Comparison of ENCODE assay signal across 1 cellular context in the genomic region with DNA sequence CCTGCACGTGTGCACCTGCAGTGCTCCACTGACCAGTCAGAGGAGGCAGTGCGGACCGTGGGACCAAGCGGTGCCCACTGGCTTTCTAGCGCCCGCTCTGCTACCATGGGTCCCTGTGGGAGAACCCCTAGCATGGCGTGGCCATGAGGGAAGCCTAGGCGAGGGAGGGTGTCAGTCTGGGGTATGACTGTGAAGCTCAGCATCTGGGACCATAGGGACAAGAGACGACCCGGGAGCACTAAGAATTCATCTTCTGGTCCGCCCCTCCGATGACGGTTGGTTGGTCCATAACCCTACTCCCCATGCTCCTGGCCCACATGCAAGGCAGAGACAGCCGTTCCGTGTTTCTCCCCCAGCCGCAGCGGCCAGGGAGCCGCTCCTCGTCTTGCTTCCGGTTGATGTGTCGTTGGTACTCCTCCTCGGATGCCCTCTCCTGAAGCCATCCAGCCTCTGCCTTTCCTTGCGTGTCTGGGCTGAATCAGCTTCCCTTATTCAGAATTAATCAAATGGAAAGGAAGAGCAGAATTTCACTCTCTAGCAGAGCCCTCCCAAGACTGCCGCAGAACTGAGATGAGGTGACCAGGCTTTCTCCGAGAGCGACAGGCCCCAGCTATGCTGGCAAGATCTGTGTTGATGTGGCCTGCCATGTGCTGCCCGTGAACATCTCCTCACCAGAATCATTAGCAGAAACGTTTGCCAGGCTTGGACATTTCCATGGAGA.
TF ChIP-seq lines count a peak whose summit lies in the region.

No MANE protein-coding gene starts in this region.

TF ChIP-seq in HepG2, 621 proteins besides CTCF, POLR2A, EP300 and RAD21 (continued from another document and continues in another):
- TF ChIP-seq, protein P1, sequence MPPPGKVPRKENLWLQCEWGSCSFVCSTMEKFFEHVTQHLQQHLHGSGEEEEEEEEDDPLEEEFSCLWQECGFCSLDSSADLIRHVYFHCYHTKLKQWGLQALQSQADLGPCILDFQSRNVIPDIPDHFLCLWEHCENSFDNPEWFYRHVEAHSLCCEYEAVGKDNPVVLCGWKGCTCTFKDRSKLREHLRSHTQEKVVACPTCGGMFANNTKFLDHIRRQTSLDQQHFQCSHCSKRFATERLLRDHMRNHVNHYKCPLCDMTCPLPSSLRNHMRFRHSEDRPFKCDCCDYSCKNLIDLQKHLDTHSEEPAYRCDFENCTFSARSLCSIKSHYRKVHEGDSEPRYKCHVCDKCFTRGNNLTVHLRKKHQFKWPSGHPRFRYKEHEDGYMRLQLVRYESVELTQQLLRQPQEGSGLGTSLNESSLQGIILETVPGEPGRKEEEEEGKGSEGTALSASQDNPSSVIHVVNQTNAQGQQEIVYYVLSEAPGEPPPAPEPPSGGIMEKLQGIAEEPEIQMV (CRISPR knock-in tag; IDR thresholded peaks at IDR 0.05; ENCODE audit: low read depth) = no peak
- TF ChIP-seq MAFF (IDR thresholded peaks at IDR 0.05; ENCODE audit: low read depth, low read length) (no peak), SKI (IDR thresholded peaks at IDR 0.05; ENCODE audit: partially characterized antibody) (no peak), ZNF17 (CRISPR knock-in tag; IDR thresholded peaks at IDR 0.05) (no peak), FOSL2 (CRISPR knock-in tag; IDR thresholded peaks at IDR 0.05) (no peak), PRMT3 (CRISPR knock-in tag; IDR thresholded peaks at IDR 0.05; ENCODE audit: borderline replicate concordance, low read depth) (0 out of 2 replicates have a peak, but pooled peaks have one; percentile 46), NFRKB (IDR thresholded peaks at IDR 0.05) (no peak), CREB1 (IDR thresholded peaks at IDR 0.05) (no peak), CREB1 (CRISPR knock-in tag; IDR thresholded peaks at IDR 0.05) (no peak), PCBP1 (IDR thresholded peaks at IDR 0.05; ENCODE audit: borderline replicate concordance, low read depth, low read length) (no peak), ZNF205 (CRISPR knock-in tag; IDR thresholded peaks at IDR 0.05) (no peak), YEATS2 (CRISPR knock-in tag; IDR thresholded peaks at IDR 0.05; ENCODE audit: borderline replicate concordance) (no peak), HNRNPL (IDR thresholded peaks at IDR 0.05; ENCODE audit: low read depth, low read length) (peak; percentile 41; the same call in 1 of the 2 replicates), ELF1 (CRISPR knock-in tag; IDR thresholded peaks at IDR 0.05) (no peak), NRL (CRISPR knock-in tag; IDR thresholded peaks at IDR 0.05; ENCODE audit: borderline replicate concordance) (peak; percentile 36; the same call in 1 of the 2 replicates), KDM1A (CRISPR knock-in tag; IDR thresholded peaks at IDR 0.05) (no peak), HDAC1 (CRISPR knock-in tag; IDR thresholded peaks at IDR 0.05) (no peak), ONECUT2 (CRISPR knock-in tag; IDR thresholded peaks at IDR 0.05) (no peak), ZNF10 (CRISPR knock-in tag; IDR thresholded peaks at IDR 0.05; ENCODE audit: borderline replicate concordance, low read depth) (no peak), HOXA5 (CRISPR knock-in tag; IDR thresholded peaks at IDR 0.05) (0 out of 2 replicates have a peak, but pooled peaks have one; percentile 26), DMAP1 (CRISPR knock-in tag; IDR thresholded peaks at IDR 0.05) (no peak), ZNF383 (CRISPR knock-in tag; IDR thresholded peaks at IDR 0.05; ENCODE audit: borderline replicate concordance) (0 out of 2 replicates have a peak, but pooled peaks have one; percentile 42), RBFOX2 (IDR thresholded peaks at IDR 0.05; ENCODE audit: low read depth, low read length) (no peak), KAT8 (CRISPR knock-in tag; IDR thresholded peaks at IDR 0.05) (no peak), MED13 (CRISPR knock-in tag; IDR thresholded peaks at IDR 0.05) (no peak), BCL6 (CRISPR knock-in tag; IDR thresholded peaks at IDR 0.05) (no peak), REL (CRISPR knock-in tag; conservative IDR thresholded peaks at IDR 0.05) (no peak), FOXO1 (CRISPR knock-in tag; IDR thresholded peaks at IDR 0.05) (no peak), YEATS4 (CRISPR knock-in tag; IDR thresholded peaks at IDR 0.05; ENCODE audit: borderline replicate concordance) (no peak; the same call in 1 of the 2 replicates), SSRP1 (CRISPR knock-in tag; IDR thresholded peaks at IDR 0.05) (peak; percentile 29; the same call in 1 of the 2 replicates), SMARCE1 (IDR thresholded peaks at IDR 0.05; ENCODE audit: borderline replicate concordance) (no peak), ERF (CRISPR knock-in tag; IDR thresholded peaks at IDR 0.05) (no peak; the same call in 1 of the 2 replicates), DNMT3B (CRISPR knock-in tag; conservative IDR thresholded peaks at IDR 0.05) (no peak), AKAP8 (CRISPR knock-in tag; IDR thresholded peaks at IDR 0.05) (peak; percentile 72; the same call in 1 of the 2 replicates), ZNF607 (CRISPR knock-in tag; IDR thresholded peaks at IDR 0.05; ENCODE audit: borderline replicate concordance) (0 out of 2 replicates have a peak, but pooled peaks have one; percentile 18), ZNF501 (CRISPR knock-in tag; IDR thresholded peaks at IDR 0.05) (no peak; the same call in 1 of the 2 replicates), NFE2 (CRISPR knock-in tag; IDR thresholded peaks at IDR 0.05) (no peak), KLF15 (CRISPR knock-in tag; IDR thresholded peaks at IDR 0.05; ENCODE audit: borderline replicate concordance) (no peak), GABPA (IDR thresholded peaks at IDR 0.05; ENCODE audit: low read depth, low read length) (no peak), GABPA (CRISPR knock-in tag; IDR thresholded peaks at IDR 0.05; ENCODE audit: low read depth) (no peak), CC2D1A (CRISPR knock-in tag; IDR thresholded peaks at IDR 0.05) (no peak), ZC3H13 (CRISPR knock-in tag; IDR thresholded peaks at IDR 0.05) (peak; percentile 92)
- TF ChIP-seq, protein P2, sequence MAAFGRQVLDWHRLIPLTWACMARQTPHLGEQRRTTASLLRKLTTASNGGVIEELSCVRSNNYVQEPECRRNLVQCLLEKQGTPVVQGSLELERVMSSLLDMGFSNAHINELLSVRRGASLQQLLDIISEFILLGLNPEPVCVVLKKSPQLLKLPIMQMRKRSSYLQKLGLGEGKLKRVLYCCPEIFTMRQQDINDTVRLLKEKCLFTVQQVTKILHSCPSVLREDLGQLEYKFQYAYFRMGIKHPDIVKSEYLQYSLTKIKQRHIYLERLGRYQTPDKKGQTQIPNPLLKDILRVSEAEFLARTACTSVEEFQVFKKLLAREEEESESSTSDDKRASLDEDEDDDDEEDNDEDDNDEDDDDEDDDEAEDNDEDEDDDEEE (CRISPR knock-in tag; IDR thresholded peaks at IDR 0.05) = 0 out of 2 replicates have a peak, but pooled peaks have one; percentile 13
- TF ChIP-seq, protein P3, sequence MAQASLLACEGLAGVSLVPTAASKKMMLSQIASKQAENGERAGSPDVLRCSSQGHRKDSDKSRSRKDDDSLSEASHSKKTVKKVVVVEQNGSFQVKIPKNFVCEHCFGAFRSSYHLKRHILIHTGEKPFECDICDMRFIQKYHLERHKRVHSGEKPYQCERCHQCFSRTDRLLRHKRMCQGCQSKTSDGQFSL (CRISPR knock-in tag; IDR thresholded peaks at IDR 0.05) = no peak
- TF ChIP-seq, protein P4, sequence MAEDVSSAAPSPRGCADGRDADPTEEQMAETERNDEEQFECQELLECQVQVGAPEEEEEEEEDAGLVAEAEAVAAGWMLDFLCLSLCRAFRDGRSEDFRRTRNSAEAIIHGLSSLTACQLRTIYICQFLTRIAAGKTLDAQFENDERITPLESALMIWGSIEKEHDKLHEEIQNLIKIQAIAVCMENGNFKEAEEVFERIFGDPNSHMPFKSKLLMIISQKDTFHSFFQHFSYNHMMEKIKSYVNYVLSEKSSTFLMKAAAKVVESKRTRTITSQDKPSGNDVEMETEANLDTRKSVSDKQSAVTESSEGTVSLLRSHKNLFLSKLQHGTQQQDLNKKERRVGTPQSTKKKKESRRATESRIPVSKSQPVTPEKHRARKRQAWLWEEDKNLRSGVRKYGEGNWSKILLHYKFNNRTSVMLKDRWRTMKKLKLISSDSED (CRISPR knock-in tag; IDR thresholded peaks at IDR 0.05) = no peak
- TF ChIP-seq, protein P5, sequence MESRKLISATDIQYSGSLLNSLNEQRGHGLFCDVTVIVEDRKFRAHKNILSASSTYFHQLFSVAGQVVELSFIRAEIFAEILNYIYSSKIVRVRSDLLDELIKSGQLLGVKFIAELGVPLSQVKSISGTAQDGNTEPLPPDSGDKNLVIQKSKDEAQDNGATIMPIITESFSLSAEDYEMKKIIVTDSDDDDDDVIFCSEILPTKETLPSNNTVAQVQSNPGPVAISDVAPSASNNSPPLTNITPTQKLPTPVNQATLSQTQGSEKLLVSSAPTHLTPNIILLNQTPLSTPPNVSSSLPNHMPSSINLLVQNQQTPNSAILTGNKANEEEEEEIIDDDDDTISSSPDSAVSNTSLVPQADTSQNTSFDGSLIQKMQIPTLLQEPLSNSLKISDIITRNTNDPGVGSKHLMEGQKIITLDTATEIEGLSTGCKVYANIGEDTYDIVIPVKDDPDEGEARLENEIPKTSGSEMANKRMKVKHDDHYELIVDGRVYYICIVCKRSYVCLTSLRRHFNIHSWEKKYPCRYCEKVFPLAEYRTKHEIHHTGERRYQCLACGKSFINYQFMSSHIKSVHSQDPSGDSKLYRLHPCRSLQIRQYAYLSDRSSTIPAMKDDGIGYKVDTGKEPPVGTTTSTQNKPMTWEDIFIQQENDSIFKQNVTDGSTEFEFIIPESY (CRISPR knock-in tag; IDR thresholded peaks at IDR 0.05) = peak; percentile 64; the same call in 1 of the 2 replicates
- TF ChIP-seq, protein P6, sequence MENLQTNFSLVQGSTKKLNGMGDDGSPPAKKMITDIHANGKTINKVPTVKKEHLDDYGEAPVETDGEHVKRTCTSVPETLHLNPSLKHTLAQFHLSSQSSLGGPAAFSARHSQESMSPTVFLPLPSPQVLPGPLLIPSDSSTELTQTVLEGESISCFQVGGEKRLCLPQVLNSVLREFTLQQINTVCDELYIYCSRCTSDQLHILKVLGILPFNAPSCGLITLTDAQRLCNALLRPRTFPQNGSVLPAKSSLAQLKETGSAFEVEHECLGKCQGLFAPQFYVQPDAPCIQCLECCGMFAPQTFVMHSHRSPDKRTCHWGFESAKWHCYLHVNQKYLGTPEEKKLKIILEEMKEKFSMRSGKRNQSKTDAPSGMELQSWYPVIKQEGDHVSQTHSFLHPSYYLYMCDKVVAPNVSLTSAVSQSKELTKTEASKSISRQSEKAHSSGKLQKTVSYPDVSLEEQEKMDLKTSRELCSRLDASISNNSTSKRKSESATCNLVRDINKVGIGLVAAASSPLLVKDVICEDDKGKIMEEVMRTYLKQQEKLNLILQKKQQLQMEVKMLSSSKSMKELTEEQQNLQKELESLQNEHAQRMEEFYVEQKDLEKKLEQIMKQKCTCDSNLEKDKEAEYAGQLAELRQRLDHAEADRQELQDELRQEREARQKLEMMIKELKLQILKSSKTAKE (CRISPR knock-in tag; IDR thresholded peaks at IDR 0.05; ENCODE audit: borderline replicate concordance) = no peak; the same call in 1 of the 2 replicates
- TF ChIP-seq, protein P7, sequence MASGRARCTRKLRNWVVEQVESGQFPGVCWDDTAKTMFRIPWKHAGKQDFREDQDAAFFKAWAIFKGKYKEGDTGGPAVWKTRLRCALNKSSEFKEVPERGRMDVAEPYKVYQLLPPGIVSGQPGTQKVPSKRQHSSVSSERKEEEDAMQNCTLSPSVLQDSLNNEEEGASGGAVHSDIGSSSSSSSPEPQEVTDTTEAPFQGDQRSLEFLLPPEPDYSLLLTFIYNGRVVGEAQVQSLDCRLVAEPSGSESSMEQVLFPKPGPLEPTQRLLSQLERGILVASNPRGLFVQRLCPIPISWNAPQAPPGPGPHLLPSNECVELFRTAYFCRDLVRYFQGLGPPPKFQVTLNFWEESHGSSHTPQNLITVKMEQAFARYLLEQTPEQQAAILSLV (CRISPR knock-in tag; IDR thresholded peaks at IDR 0.05; ENCODE audit: borderline replicate concordance) = no peak
- TF ChIP-seq, protein P8, sequence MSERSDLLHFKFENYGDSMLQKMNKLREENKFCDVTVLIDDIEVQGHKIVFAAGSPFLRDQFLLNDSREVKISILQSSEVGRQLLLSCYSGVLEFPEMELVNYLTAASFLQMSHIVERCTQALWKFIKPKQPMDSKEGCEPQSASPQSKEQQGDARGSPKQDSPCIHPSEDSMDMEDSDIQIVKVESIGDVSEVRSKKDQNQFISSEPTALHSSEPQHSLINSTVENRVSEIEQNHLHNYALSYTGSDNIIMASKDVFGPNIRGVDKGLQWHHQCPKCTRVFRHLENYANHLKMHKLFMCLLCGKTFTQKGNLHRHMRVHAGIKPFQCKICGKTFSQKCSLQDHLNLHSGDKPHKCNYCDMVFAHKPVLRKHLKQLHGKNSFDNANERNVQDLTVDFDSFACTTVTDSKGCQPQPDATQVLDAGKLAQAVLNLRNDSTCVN (CRISPR knock-in tag; IDR thresholded peaks at IDR 0.05; ENCODE audit: borderline replicate concordance) = no peak
- TF ChIP-seq, protein P9, sequence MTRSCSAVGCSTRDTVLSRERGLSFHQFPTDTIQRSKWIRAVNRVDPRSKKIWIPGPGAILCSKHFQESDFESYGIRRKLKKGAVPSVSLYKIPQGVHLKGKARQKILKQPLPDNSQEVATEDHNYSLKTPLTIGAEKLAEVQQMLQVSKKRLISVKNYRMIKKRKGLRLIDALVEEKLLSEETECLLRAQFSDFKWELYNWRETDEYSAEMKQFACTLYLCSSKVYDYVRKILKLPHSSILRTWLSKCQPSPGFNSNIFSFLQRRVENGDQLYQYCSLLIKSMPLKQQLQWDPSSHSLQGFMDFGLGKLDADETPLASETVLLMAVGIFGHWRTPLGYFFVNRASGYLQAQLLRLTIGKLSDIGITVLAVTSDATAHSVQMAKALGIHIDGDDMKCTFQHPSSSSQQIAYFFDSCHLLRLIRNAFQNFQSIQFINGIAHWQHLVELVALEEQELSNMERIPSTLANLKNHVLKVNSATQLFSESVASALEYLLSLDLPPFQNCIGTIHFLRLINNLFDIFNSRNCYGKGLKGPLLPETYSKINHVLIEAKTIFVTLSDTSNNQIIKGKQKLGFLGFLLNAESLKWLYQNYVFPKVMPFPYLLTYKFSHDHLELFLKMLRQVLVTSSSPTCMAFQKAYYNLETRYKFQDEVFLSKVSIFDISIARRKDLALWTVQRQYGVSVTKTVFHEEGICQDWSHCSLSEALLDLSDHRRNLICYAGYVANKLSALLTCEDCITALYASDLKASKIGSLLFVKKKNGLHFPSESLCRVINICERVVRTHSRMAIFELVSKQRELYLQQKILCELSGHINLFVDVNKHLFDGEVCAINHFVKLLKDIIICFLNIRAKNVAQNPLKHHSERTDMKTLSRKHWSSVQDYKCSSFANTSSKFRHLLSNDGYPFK (CRISPR knock-in tag; IDR thresholded peaks at IDR 0.05; ENCODE audit: borderline replicate concordance) = peak; percentile 48; the same call in 1 of the 2 replicates
- TF ChIP-seq, protein P10, sequence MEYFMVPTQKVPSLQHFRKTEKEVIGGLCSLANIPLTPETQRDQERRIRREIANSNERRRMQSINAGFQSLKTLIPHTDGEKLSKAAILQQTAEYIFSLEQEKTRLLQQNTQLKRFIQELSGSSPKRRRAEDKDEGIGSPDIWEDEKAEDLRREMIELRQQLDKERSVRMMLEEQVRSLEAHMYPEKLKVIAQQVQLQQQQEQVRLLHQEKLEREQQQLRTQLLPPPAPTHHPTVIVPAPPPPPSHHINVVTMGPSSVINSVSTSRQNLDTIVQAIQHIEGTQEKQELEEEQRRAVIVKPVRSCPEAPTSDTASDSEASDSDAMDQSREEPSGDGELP (IDR thresholded peaks at IDR 0.05; ENCODE audit: borderline replicate concordance, low read depth) = no peak
